ENCODE assay signal across 8 cellular contexts in genomic region chr14:73788871-73789590, GRCh38.
DNase-seq lines count a peak whose midpoint lies in the region; ATAC-seq and TF ChIP-seq lines count a peak whose summit lies in the region.

No MANE protein-coding gene starts in this region.

- H2BK120ac ChIP-seq in H9 (ENCODE audit: low read depth, low read length, poor library complexity, severe bottlenecking) = no peak overlapping the region

- no peak overlapping the region for H4K91ac ChIP-seq in H9 (ENCODE audit: insufficient read length, low read depth, low read length)

- no peaks in the 10 kb centered on the region for H3K27me3 Mint-ChIP-seq in activated T-cell treated with anti-CD3 and anti-CD28 coated beads, Interleukin-2, amount 50 U/mL, for 72 hours (ENCODE audit: low read depth)
- H3K27me3 Mint-ChIP-seq in endodermal cell (ENCODE audit: insufficient read depth) = peaks cover 39% of the 10 kb centered on the region
- H3K27me3 Mint-ChIP-seq in H9 (ENCODE audit: low read depth) = peaks cover 83% of the 10 kb centered on the region

- H2BK15ac ChIP-seq in H9 (ENCODE audit: low read depth, low read length) = no peak overlapping the region

- no peak overlapping the region for H4K8ac ChIP-seq in H9 (replicated peaks; ENCODE audit: insufficient read length, low read depth, low read length)

- no peak overlapping the region for H2BK5ac ChIP-seq in H9 (ENCODE audit: insufficient read length, low read length)

- H2AFZ ChIP-seq in H9 (ENCODE audit: low read length) = no peak overlapping the region

- no peak overlapping the region for H3K4ac ChIP-seq in H9 (ENCODE audit: low read depth, low read length)

- intact Hi-C loops in tibial artery (cut with DNase I; ENCODE audit: low total_unique reads) = no loop called here

- H3K18ac ChIP-seq in H9 (ENCODE audit: insufficient read length, low read depth, low read length) = no peak overlapping the region

- H2AK5ac ChIP-seq in H9 (ENCODE audit: insufficient read length, low read length) = no peak overlapping the region

- H2BK12ac ChIP-seq in H9 (ENCODE audit: insufficient read length, low read depth, low read length) = no peak overlapping the region

- H3K4me1 ChIP-seq in muscle layer of colon (ENCODE audit: insufficient read depth, low read length) (peaks cover 57% of the 10 kb centered on the region), tibial artery (peaks cover 0 to 56% (median 45%) of the 10 kb centered on the region in 4 donors), endodermal cell (ENCODE audit: control insufficient read depth, insufficient read depth, low read length) (peaks cover 9% of the 10 kb centered on the region), H9 (ENCODE audit: insufficient read depth, low read length) (peaks cover 3% of the 10 kb centered on the region; the same call in 1 of the 2 replicates)

- H3K36me3 ChIP-seq in muscle layer of colon (ENCODE audit: insufficient read depth, low read length) = no peaks in the 10 kb centered on the region
- no peaks in the 10 kb centered on the region for H3K36me3 ChIP-seq in tibial artery
- H3K36me3 ChIP-seq in endodermal cell (ENCODE audit: control insufficient read depth, insufficient read depth, low read length) = no peaks in the 10 kb centered on the region

- H3K4me3 Mint-ChIP-seq in activated T-cell treated with anti-CD3 and anti-CD28 coated beads, Interleukin-2, amount 50 U/mL, for 72 hours = peak overlapping the region in 1 of 2 donors; percentile 95
- H3K4me3 Mint-ChIP-seq in endodermal cell (no peak overlapping the region), H9 (no peak overlapping the region)

- no peak for DNase-seq in activated T-cell treated with anti-CD3 and anti-CD28 coated beads, Interleukin-2, amount 50 U/mL, for 72 hours
- DNase-seq in activated T-cell treated with anti-CD3 and anti-CD28 coated beads for 4 hours (no peak), caudate nucleus (lab: John Stamatoyannopoulos, UW) (no peak), tibial artery (no peak), DMS53 (lab: John Stamatoyannopoulos, UW) (no peak), endodermal cell (no peak), H9 (no peak)

- H3K27me3 ChIP-seq in muscle layer of colon (ENCODE audit: control insufficient read depth in 1 of 2, insufficient read depth in 2 of 2, low read length in 2 of 2) (no peaks in the 10 kb centered on the region), tibial artery (no peaks in the 10 kb centered on the region), endodermal cell (ENCODE audit: control insufficient read depth, insufficient read depth, low read length, poor library complexity, severe bottlenecking) (no peaks in the 10 kb centered on the region), H9 (ENCODE audit: insufficient read depth, low read length) (peaks cover 23% of the 10 kb centered on the region; the same call in 1 of the 2 replicates)

- H3K23ac ChIP-seq in H9 (ENCODE audit: insufficient read length, low read depth, low read length) = no peak overlapping the region

- H3K4me2 ChIP-seq in H9 (ENCODE audit: insufficient read depth, insufficient read length, low read length) = no peak overlapping the region

- peaks cover 0 to 7% of the 10 kb centered on the region in 2 donors for H3K36me3 Mint-ChIP-seq in activated T-cell treated with anti-CD3 and anti-CD28 coated beads, Interleukin-2, amount 50 U/mL, for 72 hours (ENCODE audit: insufficient read depth in 2 of 2)
- H3K36me3 Mint-ChIP-seq in endodermal cell (ENCODE audit: low read depth) (no peaks in the 10 kb centered on the region), H9 (ENCODE audit: insufficient read depth in 1 of 3, low read depth in 3 of 3) (no peaks in the 10 kb centered on the region)

- H3K4me3 ChIP-seq in muscle layer of colon (ENCODE audit: low read depth in 1 of 2, low read length in 2 of 2) = peak overlapping the region in 1 of 2 donors; percentile 70
- no peak overlapping the region for H3K4me3 ChIP-seq in tibial artery
- no peak overlapping the region for H3K4me3 ChIP-seq in endodermal cell (ENCODE audit: low read length)

- H3K56ac ChIP-seq in H9 (ENCODE audit: insufficient read length, low read depth, low read length) = no peak overlapping the region

- H3K79me2 ChIP-seq in H9 (ENCODE audit: insufficient read depth, low read length) = no peaks in the 10 kb centered on the region

- 81 to 87% methylated on average over 3 to 5 of the region's 5 CpGs for WGBS in endodermal cell (ENCODE audit: insufficient coverage in 1 of 2, insufficient read length in 1 of 2), 2 experiments
- WGBS in H9 (ENCODE audit: extremely low coverage, insufficient read length, low lambda C conversion rate) = no CpG with 5 or more reads among the region's 5 CpGs

- H3K14ac ChIP-seq in H9 (ENCODE audit: insufficient read depth, low read length) = no peak overlapping the region

- peak overlapping the region; percentile 95 for H3K27ac ChIP-seq in caudate nucleus (ENCODE audit: low read depth, low read length)
- peak overlapping the region; percentile 88 for H3K27ac ChIP-seq in muscle layer of colon (ENCODE audit: low read depth, low read length)
- peak overlapping the region; percentile 95 to 96 for H3K27ac ChIP-seq in tibial artery
- H3K27ac ChIP-seq in endodermal cell (ENCODE audit: low read depth, low read length) = no peak overlapping the region
- H3K27ac ChIP-seq in H9 (ENCODE audit: insufficient read length, low read depth, low read length) = no peak overlapping the region

- no peak for TF ChIP-seq CTCF in tibial artery (IDR thresholded peaks at IDR 0.05)
- TF ChIP-seq CTCF in endodermal cell (conservative IDR thresholded peaks at IDR 0.05) = no peak
- TF ChIP-seq CTCF in H9 (conservative IDR thresholded peaks at IDR 0.05) = no peak

- no peak overlapping the region for H4K5ac ChIP-seq in H9 (ENCODE audit: insufficient read length, low read depth, low read length)

- ATAC-seq in activated T-cell treated with anti-CD3 and anti-CD28 coated beads, Interleukin-2, amount 50 U/mL, for 72 hours (replicated peaks in 1 of 2) = no peak

- no peaks in the 10 kb centered on the region for H4K20me1 ChIP-seq in H9 (ENCODE audit: control insufficient read depth, insufficient read depth, insufficient read length)

- H3K4me1 Mint-ChIP-seq in activated T-cell treated with anti-CD3 and anti-CD28 coated beads, Interleukin-2, amount 50 U/mL, for 72 hours (ENCODE audit: low read depth) = peaks cover 48% of the 10 kb centered on the region
- peaks cover 38% of the 10 kb centered on the region for H3K4me1 Mint-ChIP-seq in endodermal cell
- peaks cover 33 to 44% of the 10 kb centered on the region in 2 experiments for H3K4me1 Mint-ChIP-seq in H9

- no peak overlapping the region for H3T11ph ChIP-seq in H9 (ENCODE audit: low read length)

- H2BK20ac ChIP-seq in H9 (ENCODE audit: low read depth, low read length, poor library complexity, severe bottlenecking) = no peak overlapping the region

- H3K27ac Mint-ChIP-seq in activated T-cell treated with anti-CD3 and anti-CD28 coated beads, Interleukin-2, amount 50 U/mL, for 72 hours = peak overlapping the region; percentile 90
- H3K27ac Mint-ChIP-seq in endodermal cell = no peak overlapping the region
- no peak overlapping the region for H3K27ac Mint-ChIP-seq in H9

- H3K9ac ChIP-seq in muscle layer of colon (ENCODE audit: low read length) = peak overlapping the region; percentile 72
- no peak overlapping the region for H3K9ac ChIP-seq in endodermal cell (ENCODE audit: extremely low read depth, low read length, poor library complexity, severe bottlenecking)
- H3K9ac ChIP-seq in H9 (ENCODE audit: extremely low read depth, insufficient read length, low read length) = no peak overlapping the region

- no peaks in the 10 kb centered on the region for H3K79me1 ChIP-seq in H9 (ENCODE audit: insufficient read depth, low read depth, low read length, poor library complexity, severe bottlenecking)

- peaks cover 19% of the 10 kb centered on the region for H3K23me2 ChIP-seq in H9 (ENCODE audit: insufficient read length, low read depth, low read length, poor library complexity, severe bottlenecking)

- H3K9me3 Mint-ChIP-seq in activated T-cell treated with anti-CD3 and anti-CD28 coated beads, Interleukin-2, amount 50 U/mL, for 72 hours = no peaks in the 10 kb centered on the region
- no peaks in the 10 kb centered on the region for H3K9me3 Mint-ChIP-seq in endodermal cell
- no peaks in the 10 kb centered on the region for H3K9me3 Mint-ChIP-seq in H9

- no peaks in the 10 kb centered on the region for H3K9me3 ChIP-seq in muscle layer of colon (ENCODE audit: low read length)
- no peaks in the 10 kb centered on the region for H3K9me3 ChIP-seq in tibial artery
- H3K9me3 ChIP-seq in endodermal cell (ENCODE audit: control insufficient read depth, low read length) = no peaks in the 10 kb centered on the region
- no peaks in the 10 kb centered on the region for H3K9me3 ChIP-seq in H9 (ENCODE audit: control insufficient read depth, low read depth, low read length)

Comparison
In these comparisons a context has a peak if more than half of its experiments do, and no peak if none do; other contexts are left out.
1. H3K27ac ChIP-seq: peak in caudate nucleus (single experiment), muscle layer of colon (single experiment) and tibial artery (2 of 2); none in endodermal cell (single experiment) and H9 (single experiment).